Comparison of ENCODE assay signal across 11 cellular contexts in genomic region chr9:72579880-72580570, GRCh38. TPM values are rescaled to one million over a fixed set of nuclear protein-coding genes. Genes with fewer than 3 reads are reported as not detected.
DNase-seq lines count a peak whose midpoint lies in the region; ATAC-seq and TF ChIP-seq lines count a peak whose summit lies in the region.
"Had no signal": no experiment of that assay in that cellular context is flagged by ENCODE, and none has a peak within 500 bp of the region (broad histone marks: within the 10 kb centered on the region; RNA-seq: fewer than 3 reads in every experiment).

No MANE protein-coding gene starts in this region.

- H3K36me3 Mint-ChIP-seq in CD4-positive, alpha-beta memory T cell = no peaks in the 10 kb centered on the region
- H3K36me3 Mint-ChIP-seq: CD14-positive monocyte had no signal

- no peaks in the 10 kb centered on the region for H3K36me3 ChIP-seq in IMR-90 (ENCODE audit: control insufficient read depth, insufficient read depth, low read length)
- no peaks in the 10 kb centered on the region for H3K36me3 ChIP-seq in mammary epithelial cell (ENCODE audit: insufficient read depth, low read length)
- H3K36me3 ChIP-seq in left lung = no peaks in the 10 kb centered on the region
- no peaks in the 10 kb centered on the region for H3K36me3 ChIP-seq in CD4-positive, alpha-beta memory T cell (ENCODE audit: insufficient read depth, low read length)

- H3K9ac ChIP-seq in IMR-90 (ENCODE audit: low read depth, low read length) = no peak overlapping the region
- no peak overlapping the region for H3K9ac ChIP-seq in mammary epithelial cell (ENCODE audit: insufficient read depth, low read length)

- H2AK5ac ChIP-seq in IMR-90 (ENCODE audit: low read depth, low read length) = peak overlapping the region; percentile 68

- peak overlapping the region; percentile 90; the same call in 1 of the 3 replicates for H2BK15ac ChIP-seq in IMR-90 (ENCODE audit: low read depth, low read length)

- peak overlapping the region; percentile 97 for H2BK20ac ChIP-seq in IMR-90 (ENCODE audit: low read depth, low read length)

- H3K27me3 ChIP-seq in IMR-90 (ENCODE audit: control insufficient read depth, insufficient read depth, low read length) (no peaks in the 10 kb centered on the region), mammary epithelial cell (ENCODE audit: insufficient read depth, low read length) (no peaks in the 10 kb centered on the region), left lung (no peaks in the 10 kb centered on the region)
- no peaks in the 10 kb centered on the region for H3K27me3 ChIP-seq in CD4-positive, alpha-beta memory T cell (ENCODE audit: insufficient read depth, low read length)

- H2BK5ac ChIP-seq in IMR-90 (ENCODE audit: low read depth, low read length, poor library complexity, severe bottlenecking) = peak overlapping the region; percentile 94

- no peaks in the 10 kb centered on the region for H3K27me3 Mint-ChIP-seq in CD4-positive, alpha-beta memory T cell
- H3K27me3 Mint-ChIP-seq: activated naive CD8-positive, alpha-beta T cell had no signal

- no peak overlapping the region for H3K4me3 Mint-ChIP-seq in CD4-positive, alpha-beta memory T cell
- H3K4me3 Mint-ChIP-seq: activated naive CD8-positive, alpha-beta T cell; CD14-positive monocyte had no signal

- peak overlapping the region; percentile 82; the same call in 1 of the 2 replicates for H3K23ac ChIP-seq in IMR-90 (ENCODE audit: low read depth, low read length)

- H3K27ac ChIP-seq in IMR-90 (ENCODE audit: insufficient read depth, low read length) (peak overlapping the region; percentile 58; the same call in 1 of the 2 replicates), mammary epithelial cell (ENCODE audit: insufficient read depth, low read depth, low read length) (peak overlapping the region; percentile 17), left lung (no peak overlapping the region)
- no peak overlapping the region for H3K27ac ChIP-seq in CD4-positive, alpha-beta memory T cell (ENCODE audit: low read depth, low read length)

- CTCF ChIA-PET in IMR-90 (lab: Yijun Ruan, JAX) = no interaction called here
- CTCF ChIA-PET in mammary epithelial cell (lab: Charles Lee; ENCODE audit: low non-redundant PET) = no interaction called here
- CTCF ChIA-PET in CD4-positive, alpha-beta memory T cell (lab: Charles Lee; ENCODE audit: partially characterized antibody) = interaction anchor here (1.9 kb wide), 1 partner anchor 299 kb away, joined by 7 read pairs; no protein-coding TSS in a partner anchor

- dilution Hi-C loops in IMR-90 (cut with HindIII; ENCODE audit: low sequenced_read_pairs, unreplicated experiment) (no loop called here), mammary epithelial cell (cut with HindIII; ENCODE audit: low sequenced_read_pairs) (loop anchor here (5.0 to 10.0 kb wide), 2 partner anchors 45 to 98 kb away; no protein-coding TSS in a partner anchor)

- WGBS in IMR-90 (ENCODE audit: extremely low coverage in 2 of 2, insufficient read length in 1 of 2), 2 experiments = no CpG with 5 or more reads among the region's 3 CpGs
- WGBS in mammary epithelial cell (ENCODE audit: low coverage, missing lambda C conversion rate) = 98% methylated on average over 3 of the region's 3 CpGs

- peaks cover 0 to 13% (median 0%) of the 10 kb centered on the region in 4 donors for H3K4me1 Mint-ChIP-seq in CD4-positive, alpha-beta memory T cell

- no peaks in the 10 kb centered on the region for H3K9me3 ChIP-seq in IMR-90 (ENCODE audit: control insufficient read depth, insufficient read depth, low read length)
- H3K9me3 ChIP-seq in mammary epithelial cell (replicated peaks; ENCODE audit: insufficient read depth, low read length) = no peaks in the 10 kb centered on the region
- H3K9me3 ChIP-seq in left lung = no peaks in the 10 kb centered on the region
- no peaks in the 10 kb centered on the region for H3K9me3 ChIP-seq in CD4-positive, alpha-beta memory T cell (ENCODE audit: control insufficient read depth in 1 of 2, low read length in 2 of 2)

- in situ Hi-C loops in IMR-90 (cut with MboI; ENCODE audit: low sequenced_read_pairs) = no loop called here
- in situ Hi-C loops in mammary epithelial cell (cut with MboI; ENCODE audit: low sequenced_read_pairs in 2 of 2) = loop anchor here (10.0 to 25.0 kb wide), 3 partner anchors 65 to 543 kb away; partner anchors contain the start of gene ZFAND5 (in 1 of the 2)

- no peak overlapping the region for H3K4me3 ChIP-seq in AG10803 (ENCODE audit: low read length)
- no peak overlapping the region for H3K4me3 ChIP-seq in IMR-90 (ENCODE audit: insufficient read depth, low read depth, low read length)
- H3K4me3 ChIP-seq in mammary epithelial cell (replicated peaks in 1 of 3; ENCODE audit: insufficient read depth in 1 of 3, low read depth in 2 of 3, low read length in 3 of 3) = no peak overlapping the region
- H3K4me3 ChIP-seq in left lung = no peak overlapping the region
- H3K4me3 ChIP-seq in CD4-positive, alpha-beta memory T cell (ENCODE audit: low read length in 2 of 2) = no peak overlapping the region

- H3K4ac ChIP-seq in IMR-90 (ENCODE audit: low read depth, low read length) = peak overlapping the region; percentile 88

- H2BK120ac ChIP-seq in IMR-90 (ENCODE audit: low read depth, low read length) = peak overlapping the region; percentile 97

- peak; percentile 30 for DNase-seq in AG10803 (ENCODE audit: low read depth)
- DNase-seq in IMR-90 = peak; percentile 71
- DNase-seq in mammary epithelial cell = peak; percentile 77
- no peak for DNase-seq in left lung
- no peak for DNase-seq in NCI-H524 (lab: John Stamatoyannopoulos, UW)
- DNase-seq in NOMO-1 treated with dmso at 0.1 percent for 144 hours (lab: John Stamatoyannopoulos, UW; ENCODE audit: unreplicated experiment) = no peak
- no peak for DNase-seq in activated effector memory CD4-positive, alpha-beta T cell treated with Interleukin-2 at 50 U/mL for 16 hours
- DNase-seq in CD4-positive, alpha-beta memory T cell = no peak
- DNase-seq: NCI-H524 treated with DMSO at 0.1 percent for 48 hours had no signal

- peak overlapping the region; percentile 87 for H3K18ac ChIP-seq in IMR-90 (ENCODE audit: low read depth, low read length)

- H3K4me1 ChIP-seq in IMR-90 (ENCODE audit: control insufficient read depth, insufficient read depth, low read length) (peaks cover 30% of the 10 kb centered on the region), mammary epithelial cell (ENCODE audit: insufficient read depth, low read length) (peaks cover 55% of the 10 kb centered on the region), left lung (peaks cover 7 to 40% of the 10 kb centered on the region in 2 donors)
- H3K4me1 ChIP-seq in CD4-positive, alpha-beta memory T cell (ENCODE audit: insufficient read depth, low read length) = no peaks in the 10 kb centered on the region

- H3K4me2 ChIP-seq in IMR-90 (ENCODE audit: low read depth, low read length) (peak overlapping the region; percentile 20; the same call in 1 of the 2 replicates), mammary epithelial cell (ENCODE audit: insufficient read depth, low read depth, low read length) (no peak overlapping the region)

- no peak for TF ChIP-seq RAD21 in IMR-90 (IDR thresholded peaks at IDR 0.05; ENCODE audit: low read length)

- H2AFZ ChIP-seq in IMR-90 (replicated peaks; ENCODE audit: low read length, poor library complexity) (no peak overlapping the region), mammary epithelial cell (ENCODE audit: low read depth, low read length) (no peak overlapping the region)

- H3K56ac ChIP-seq in IMR-90 (ENCODE audit: extremely low read depth, insufficient read depth, low read length) = peak overlapping the region; percentile 41; the same call in 1 of the 2 replicates

- no peak for TF ChIP-seq POLR2A in IMR-90 (IDR thresholded peaks at IDR 0.05; ENCODE audit: low read depth, low read length)

- H3K79me2 ChIP-seq in mammary epithelial cell (ENCODE audit: insufficient read depth, low read length) = no peaks in the 10 kb centered on the region

- BruUV-seq in IMR-90 (replicated peaks; lab: Mats Ljungman, UMichigan) (no TSS peak), mammary epithelial cell (replicated peaks; lab: Mats Ljungman, UMichigan) (no TSS peak)

- H2AK9ac ChIP-seq in IMR-90 (replicated peaks; ENCODE audit: low read depth, low read length, poor library complexity) = no peak overlapping the region

- peak overlapping the region; percentile 77; the same call in 1 of the 2 replicates for H4K91ac ChIP-seq in IMR-90 (ENCODE audit: insufficient read depth, low read depth, low read length)

- no peaks in the 10 kb centered on the region for H3K9me3 Mint-ChIP-seq in CD4-positive, alpha-beta memory T cell

- peak overlapping the region; percentile 77 for H4K5ac ChIP-seq in IMR-90 (ENCODE audit: low read depth, low read length)

- H4K20me1 ChIP-seq in IMR-90 (ENCODE audit: insufficient read depth, low read length) = no peaks in the 10 kb centered on the region
- no peaks in the 10 kb centered on the region for H4K20me1 ChIP-seq in mammary epithelial cell (ENCODE audit: insufficient read depth, low read length)

- POLR2A ChIA-PET in IMR-90 (lab: Charles Lee; ENCODE audit: unreplicated experiment) = no interaction called here
- POLR2A ChIA-PET in CD4-positive, alpha-beta memory T cell (lab: Charles Lee; ENCODE audit: partially characterized antibody) = no interaction called here

- intact Hi-C loops in IMR-90 (cut with micrococcal nuclease) = no loop called here
- intact Hi-C loops in mammary epithelial cell (cut with micrococcal nuclease) = loop anchor here (1.0 kb wide), 1 partner anchor 38 kb away; no protein-coding TSS in a partner anchor
- intact Hi-C loops in left lung (cut with DNase I) = loop anchor here in 1 of 2 donors (10.0 kb wide), 1 partner anchor 225 kb away; no protein-coding TSS in a partner anchor
- intact Hi-C loops in CD4-positive, alpha-beta memory T cell (cut with micrococcal nuclease) = no loop called here

- ATAC-seq in IMR-90 (ENCODE audit: low read depth) (peak; percentile 32; the same call in 1 of the 2 replicates), left lung (peak; percentile 17)

- H4K8ac ChIP-seq in IMR-90 (ENCODE audit: low read depth in 2 of 2, low read length in 2 of 2) = peak overlapping the region; percentile 3 to 65; a peak in 3 of 4 replicates

- H3K27ac Mint-ChIP-seq in CD4-positive, alpha-beta memory T cell = no peak overlapping the region
- H3K27ac Mint-ChIP-seq: activated naive CD8-positive, alpha-beta T cell had no signal

- H3K9me1 ChIP-seq in IMR-90 (ENCODE audit: insufficient read depth, low read length) = peaks cover 6% of the 10 kb centered on the region

- no peak for TF ChIP-seq CTCF in AG10803 (conservative IDR thresholded peaks at IDR 0.05; ENCODE audit: low read length)
- no peak for TF ChIP-seq CTCF in IMR-90 (conservative IDR thresholded peaks at IDR 0.05; ENCODE audit: low read depth, low read length)
- no peak for TF ChIP-seq CTCF in mammary epithelial cell (conservative IDR thresholded peaks at IDR 0.05 in 1 of 2, IDR thresholded peaks at IDR 0.05 in 1 of 2; ENCODE audit: extremely low read depth in 1 of 2, insufficient read depth in 1 of 2, low read depth in 1 of 2, low read length in 2 of 2)
- no peak for TF ChIP-seq CTCF in left lung (IDR thresholded peaks at IDR 0.05)

- H3K14ac ChIP-seq in IMR-90 (replicated peaks; ENCODE audit: low read depth, low read length) = peak overlapping the region; percentile 95

- H3K79me1 ChIP-seq in IMR-90 (ENCODE audit: low read depth in 1 of 2, low read length in 2 of 2) = peaks cover 0 to 24% of the 10 kb centered on the region in 2 experiments; a peak in 2 of 4 replicates

RNA-seq across cellular contexts. Expression of gene TMC1, which starts 58.6 kb away (rescaled TPM):
- total RNA-seq in IMR-90 (2012; rRNA removed) (not detected in 2 replicates), mammary epithelial cell (not detected), left lung (under 1 TPM in 1 of 2 donors, not detected in 1; 0.26 TPM)
- polyA plus RNA-seq in IMR-90 (2012; rRNA removed) (not detected in 2 replicates), mammary epithelial cell (0.06 TPM)
- polyA plus RNA-seq in IMR-90 (2012; cell fraction: cytosol; rRNA removed) = not detected in 2 replicates
- 0.11 TPM in 1 of 2 replicates, not detected in the other for polyA plus RNA-seq in IMR-90 (2012; cell fraction: nucleus; rRNA removed; ENCODE audit: low replicate concordance)
- not detected for polyA minus RNA-seq in mammary epithelial cell
- not detected for total RNA-seq in CD4-positive, alpha-beta memory T cell
- polyA plus RNA-seq in CD4-positive, alpha-beta memory T cell = not detected

Comparison
In these comparisons a context has a peak if more than half of its experiments do, and no peak if none do; other contexts are left out.
1. DNase-seq: peak in AG10803 (single experiment), IMR-90 (single experiment) and mammary epithelial cell (single experiment); none in left lung (0 of 2), NCI-H524 (0 of 2), NOMO-1 treated with dmso at 0.1 percent for 144 hours (single experiment), activated effector memory CD4-positive, alpha-beta T cell treated with Interleukin-2 at 50 U/mL for 16 hours (single experiment) and CD4-positive, alpha-beta memory T cell (0 of 5).
2. H3K27ac ChIP-seq: peak in IMR-90 (single experiment) and mammary epithelial cell (single experiment); none in left lung (0 of 2) and CD4-positive, alpha-beta memory T cell (single experiment).